Comparison of ENCODE assay signal across 8 cellular contexts in the genomic region with DNA sequence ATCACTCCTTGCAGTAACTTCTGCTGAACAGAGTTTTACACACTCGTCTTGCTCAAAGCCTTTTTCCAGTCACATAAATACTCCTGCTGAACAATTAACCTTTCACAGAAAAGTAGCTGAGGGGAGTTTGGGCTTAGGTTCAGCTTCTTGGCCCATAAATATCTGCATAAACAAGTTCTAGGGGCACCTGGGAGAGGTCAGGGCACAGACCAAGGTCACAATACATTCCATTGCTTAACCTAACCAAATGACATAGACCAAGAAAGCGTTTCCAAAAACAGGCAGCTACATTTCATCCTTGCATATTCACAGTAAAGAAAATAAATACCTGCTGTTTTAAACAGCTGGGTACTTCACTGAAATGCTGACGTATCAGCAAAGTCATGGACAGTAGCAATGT.
"Had no signal": no experiment of that assay in that cellular context is flagged by ENCODE, and none has a peak within 500 bp of the region (broad histone marks: within the 10 kb centered on the region; RNA-seq: fewer than 3 reads in every experiment).

No MANE protein-coding gene starts in this region.

- H3K27ac Mint-ChIP-seq: HFFc6 had no signal

- H3K4me3 Mint-ChIP-seq: HFFc6 had no signal

- H3K4me3 ChIP-seq: GM23248, HAP-1, K562 had no signal

- FAIRE-seq: K562 had no signal

- DNase-seq: GM23248, H7, HFFc6, IMR-90 had no signal

- H2AFZ ChIP-seq: GM23248 had no signal

- H3K27ac ChIP-seq: GM23248, HL-60 had no signal

- H3K9ac ChIP-seq: GM23248 had no signal

- ATAC-seq: HCT116, K562 had no signal

- H3K36me3 ChIP-seq: HAP-1 had no signal

- H3K9me3 ChIP-seq: HAP-1 had no signal
